17 cellular contexts compared by ENCODE assay signal in genomic region chr1:5943373-5944068, GRCh38. TPM values are rescaled to one million over a fixed set of nuclear protein-coding genes. Genes with fewer than 3 reads are reported as not detected.
DNase-seq lines count a peak whose midpoint lies in the region; ATAC-seq and TF ChIP-seq lines count a peak whose summit lies in the region.
"Had no signal": no experiment of that assay in that cellular context is flagged by ENCODE, and none has a peak within 500 bp of the region (broad histone marks: within the 10 kb centered on the region; RNA-seq: fewer than 3 reads in every experiment).

No MANE protein-coding gene starts in this region.

- H3K4me3 Mint-ChIP-seq in nephron progenitor cell: no peak overlapping the region
- no peak overlapping the region for H3K4me3 Mint-ChIP-seq in activated CD4-positive, alpha-beta T cell treated with anti-CD3 and anti-CD28 coated beads, Interleukin-2, amount 10 ng/mL, durations not matched to agents 7 days and 5 days
- H3K4me3 Mint-ChIP-seq: B cell; CD4-positive, alpha-beta memory T cell had no signal

- peaks cover 4% of the 10 kb centered on the region for H3K27me3 Mint-ChIP-seq in nephron progenitor cell (ENCODE audit: low read depth, poor library complexity)
- H3K27me3 Mint-ChIP-seq in activated CD4-positive, alpha-beta T cell treated with anti-CD3 and anti-CD28 coated beads, Interleukin-2, amount 10 ng/mL, durations not matched to agents 7 days and 5 days: no peaks in the 10 kb centered on the region
- H3K27me3 Mint-ChIP-seq: B cell; CD4-positive, alpha-beta memory T cell had no signal

- H3K36me3 Mint-ChIP-seq in nephron progenitor cell (ENCODE audit: low read depth): peaks cover 73% of the 10 kb centered on the region
- H3K36me3 Mint-ChIP-seq in activated CD4-positive, alpha-beta T cell treated with anti-CD3 and anti-CD28 coated beads, Interleukin-2, amount 10 ng/mL, durations not matched to agents 7 days and 5 days (ENCODE audit: low read depth): peaks cover 5% of the 10 kb centered on the region

- H3K4me1 Mint-ChIP-seq in nephron progenitor cell: peaks cover 20% of the 10 kb centered on the region
- H3K4me1 Mint-ChIP-seq in activated CD4-positive, alpha-beta T cell treated with anti-CD3 and anti-CD28 coated beads, Interleukin-2, amount 10 ng/mL, durations not matched to agents 7 days and 5 days: no peaks in the 10 kb centered on the region
- H3K4me1 Mint-ChIP-seq: B cell had no signal

- TF ChIP-seq CTCF in nephron progenitor cell (IDR thresholded peaks at IDR 0.05): no peak

- CTCF ChIA-PET in activated CD4-positive, alpha-beta T cell treated with anti-CD3 and anti-CD28 coated beads, Interleukin-2, amount 10 ng/mL, durations not matched to agents 7 days and 5 days (lab: Charles Lee): no interaction called here

- POLR2A ChIA-PET in activated CD4-positive, alpha-beta T cell treated with anti-CD3 and anti-CD28 coated beads, Interleukin-2, amount 10 ng/mL, durations not matched to agents 7 days and 5 days (lab: Charles Lee): no interaction called here

- DNase-seq in Right ventricle myocardium inferior (ENCODE audit: missing footprints) (no peak), left ventricle myocardium superior (no peak), cerebellar cortex (ENCODE audit: low spot score) (peak; percentile 74), nephron progenitor cell (no peak), ureter (ENCODE audit: low spot score) (peak; percentile 35), NCI-H1105 (lab: John Stamatoyannopoulos, UW) (no peak)
- DNase-seq in activated CD4-positive, alpha-beta T cell treated with anti-CD3 and anti-CD28 coated beads, Interleukin-2, amount 10 ng/mL, durations not matched to agents 7 days and 5 days: no peak
- DNase-seq in stimulated activated naive CD4-positive, alpha-beta T cell treated with Interleukin-2 at 50 U/mL for 16 hours (lab: John Stamatoyannopoulos, UW): no peak
- DNase-seq: CD4-positive, alpha-beta memory T cell; DMS79; GDM1; MV-4-11; NCI-H1436 treated with DMSO at 0.1 percent for 48 hours; NCI-H2081; NCI-H526; SHP77 had no signal

- peak overlapping the region; percentile 80 for H3K27ac Mint-ChIP-seq in nephron progenitor cell
- H3K27ac Mint-ChIP-seq in activated CD4-positive, alpha-beta T cell treated with anti-CD3 and anti-CD28 coated beads, Interleukin-2, amount 10 ng/mL, durations not matched to agents 7 days and 5 days: no peak overlapping the region
- H3K27ac Mint-ChIP-seq: B cell; CD4-positive, alpha-beta memory T cell had no signal

- ATAC-seq in Right ventricle myocardium inferior: peak; percentile 23
- ATAC-seq in left ventricle myocardium superior: no peak

- H3K9me3 Mint-ChIP-seq in nephron progenitor cell: peaks cover 21% of the 10 kb centered on the region
- no peaks in the 10 kb centered on the region for H3K9me3 Mint-ChIP-seq in activated CD4-positive, alpha-beta T cell treated with anti-CD3 and anti-CD28 coated beads, Interleukin-2, amount 10 ng/mL, durations not matched to agents 7 days and 5 days
- H3K9me3 Mint-ChIP-seq: CD4-positive, alpha-beta memory T cell had no signal

- intact Hi-C loops in Right ventricle myocardium inferior (cut with DNase I): no loop called here
- intact Hi-C loops in left ventricle myocardium superior (cut with micrococcal nuclease): no loop called here

RNA-seq across cellular contexts. Expression of gene NPHP4, which starts 48.7 kb away (rescaled TPM):
- total RNA-seq in Right ventricle myocardium inferior: 4.8 TPM
- 4.9 TPM for total RNA-seq in left ventricle myocardium superior
- 15.3 TPM for total RNA-seq in ureter
- 10 to 100 TPM; 14.6 to 16.1 TPM for total RNA-seq in activated CD4-positive, alpha-beta T cell treated with anti-CD3 and anti-CD28 coated beads, Interleukin-2, amount 10 ng/mL, durations not matched to agents 7 days and 5 days

Comparison
In these comparisons a context has a peak if more than half of its experiments do, and no peak if none do; other contexts are left out.
1. DNase-seq: peak in cerebellar cortex (single experiment) and ureter (single experiment); none in Right ventricle myocardium inferior (single experiment), left ventricle myocardium superior (single experiment), nephron progenitor cell (single experiment), NCI-H1105 (single experiment), activated CD4-positive, alpha-beta T cell treated with anti-CD3 and anti-CD28 coated beads, Interleukin-2, amount 10 ng/mL, durations not matched to agents 7 days and 5 days (single experiment) and stimulated activated naive CD4-positive, alpha-beta T cell treated with Interleukin-2 at 50 U/mL for 16 hours (single experiment).